2 cellular contexts compared by ENCODE assay signal in genomic region chr4:159428975-159429692, GRCh38.
TF ChIP-seq lines count a peak whose summit lies in the region.

No MANE protein-coding gene starts in this region.

TF ChIP-seq in HCT116, 20 proteins besides CTCF, POLR2A, EP300 and RAD21 (continued from another document):
- no peak for TF ChIP-seq ZBTB33 (IDR thresholded peaks at IDR 0.05; ENCODE audit: extremely low read depth, insufficient replicate concordance, low read length)

TF ChIP-seq in SK-N-SH, 30 proteins besides CTCF, POLR2A, EP300 and RAD21 (continued from another document):
- no peak for TF ChIP-seq USF2 (IDR thresholded peaks at IDR 0.05; ENCODE audit: borderline replicate concordance, low read depth, low read length)
- TF ChIP-seq SMC3 (IDR thresholded peaks at IDR 0.05; ENCODE audit: low read depth, low read length) = no peak
- TF ChIP-seq NRF1 (IDR thresholded peaks at IDR 0.05; ENCODE audit: low read depth, low read length) = no peak
- TF ChIP-seq FOSL2 (IDR thresholded peaks at IDR 0.05; ENCODE audit: borderline replicate concordance, low read depth) = no peak
- no peak for TF ChIP-seq RXRA (IDR thresholded peaks at IDR 0.05; ENCODE audit: borderline replicate concordance, low read depth)
- TF ChIP-seq IRF3 (IDR thresholded peaks at IDR 0.05; ENCODE audit: low read depth, low read length) = no peak
